In genomic region chr9:95085861-95086563, GRCh38 we compare ENCODE assay signal across 16 cellular contexts.
A peak's percentile ranks its signal among the peaks of the same experiment; 100 is the strongest.
DNase-seq lines count a peak whose midpoint lies in the region; ATAC-seq and TF ChIP-seq lines count a peak whose summit lies in the region.
"Had no signal": no experiment of that assay in that cellular context is flagged by ENCODE, and none has a peak within 500 bp of the region (broad histone marks: within the 10 kb centered on the region; RNA-seq: fewer than 3 reads in every experiment).

No MANE protein-coding gene starts in this region.

- H3K27me3 ChIP-seq in Peyer's patch, result no peaks in the 10 kb centered on the region
- no peaks in the 10 kb centered on the region for H3K27me3 ChIP-seq in foreskin keratinocyte
- H3K27me3 ChIP-seq in thoracic aorta (replicated peaks; ENCODE audit: insufficient read depth), result no peaks in the 10 kb centered on the region

- peak in 2 of 3 donors; percentile 42 to 45 for DNase-seq in Peyer's patch
- no peak for DNase-seq in foreskin keratinocyte
- DNase-seq in omental fat pad (ENCODE audit: low spot score), result peak; percentile 15
- no peak for DNase-seq in thoracic aorta (ENCODE audit: low spot score)
- no peak for DNase-seq in SK-N-DZ (ENCODE audit: low spot score)
- DNase-seq in activated T-cell treated with anti-CD3 and anti-CD28 coated beads for 4 hours, result no peak
- DNase-seq: activated B cell treated with CpG ODN at 0.5 μM for 24 hours; effector CD8-positive, alpha-beta T cell; kidney; naive thymus-derived CD4-positive, alpha-beta T cell; OCI-M1; SW 1271 had no signal

- H3K27ac ChIP-seq in Peyer's patch (peak overlapping the region in 1 of 4 donors; percentile 11), foreskin keratinocyte (no peak overlapping the region), thoracic aorta (peak overlapping the region; percentile 87 to 89)

- TF ChIP-seq CTCF in Peyer's patch (IDR thresholded peaks at IDR 0.05) (no peak), foreskin keratinocyte (conservative IDR thresholded peaks at IDR 0.05) (no peak), omental fat pad (IDR thresholded peaks at IDR 0.05) (no peak), thoracic aorta (IDR thresholded peaks at IDR 0.05) (no peak)

- H3K9me3 ChIP-seq in Peyer's patch, result no peaks in the 10 kb centered on the region
- no peaks in the 10 kb centered on the region for H3K9me3 ChIP-seq in thoracic aorta

- TF ChIP-seq POLR2A in Peyer's patch (IDR thresholded peaks at IDR 0.05), result no peak

- ATAC-seq in foreskin keratinocyte, result peak; percentile 4
- no peak for ATAC-seq in omental fat pad (ENCODE audit: low FRiP score)
- ATAC-seq in thoracic aorta (ENCODE audit: insufficient number of reproducible peaks, low FRiP score, low read depth), result no peak
- no peak for ATAC-seq in HG02642 (IDR thresholded peaks at IDR 0.05; ENCODE audit: poor library complexity, unreplicated experiment)
- no peak for ATAC-seq in GM19351 (IDR thresholded peaks at IDR 0.05; ENCODE audit: unreplicated experiment)
- ATAC-seq: GM12878; GM23338; naive thymus-derived CD4-positive, alpha-beta T cell had no signal

- peaks cover 0 to 62% (median 0%) of the 10 kb centered on the region in 3 donors for H3K36me3 ChIP-seq in Peyer's patch
- peaks cover 40% of the 10 kb centered on the region for H3K36me3 ChIP-seq in thoracic aorta

- H3K4me1 ChIP-seq in Peyer's patch, result peaks cover 0 to 26% (median 1%) of the 10 kb centered on the region in 4 donors
- H3K4me1 ChIP-seq in foreskin keratinocyte, result no peaks in the 10 kb centered on the region
- H3K4me1 ChIP-seq in thoracic aorta (ENCODE audit: control insufficient read depth in 1 of 2, low read depth in 2 of 2), result peaks cover 50 to 100% of the 10 kb centered on the region in 2 donors

- no peak overlapping the region for H3K4me3 ChIP-seq in Peyer's patch
- peak overlapping the region; percentile 33 for H3K4me3 ChIP-seq in thoracic aorta
- H3K4me3 ChIP-seq: GM12878, GM23338 had no signal

Comparison
In these comparisons a context has a peak if more than half of its experiments do, and no peak if none do; other contexts are left out.
1. DNase-seq: peak in Peyer's patch (2 of 3) and omental fat pad (single experiment); none in foreskin keratinocyte (0 of 2), thoracic aorta (single experiment), SK-N-DZ (single experiment) and activated T-cell treated with anti-CD3 and anti-CD28 coated beads for 4 hours (single experiment).